ENCODE assay signal across 1 cellular context in genomic region chr3:9746330-9746729, GRCh38.
TF ChIP-seq lines count a peak whose summit lies in the region.

No MANE protein-coding gene starts in this region.

TF ChIP-seq in endothelial cell of umbilical vein, 7 proteins besides CTCF, POLR2A, EP300 and RAD21 (continued from another document):
- TF ChIP-seq FOS (IDR thresholded peaks at IDR 0.05; ENCODE audit: borderline replicate concordance, insufficient read depth, low read length) (no peak), POLR2AphosphoS5 (IDR thresholded peaks at IDR 0.05; ENCODE audit: insufficient read depth, low read depth, low read length) (no peak)
